1 cellular context compared by ENCODE assay signal in the genomic region with DNA sequence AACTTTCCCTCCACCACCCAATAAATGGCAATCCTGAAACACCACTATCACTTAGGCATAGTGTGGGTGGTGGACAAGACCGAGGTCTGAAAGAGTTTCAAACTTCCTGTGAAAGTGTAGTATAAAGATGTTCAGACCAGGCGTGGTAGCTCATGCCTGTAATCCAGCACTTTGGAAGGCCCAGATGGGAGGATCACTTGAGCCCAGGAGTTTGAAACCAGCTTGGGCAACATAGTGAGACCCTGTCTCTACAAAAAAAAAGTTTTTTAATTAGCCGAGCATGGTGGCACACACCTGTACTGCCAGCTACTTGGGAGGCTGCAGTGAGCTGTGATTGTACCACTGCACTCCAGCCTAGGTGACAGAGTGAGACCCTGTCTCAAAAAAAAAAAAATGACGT.
TF ChIP-seq lines count a peak whose summit lies in the region.

No MANE protein-coding gene starts in this region.

TF ChIP-seq in HEK293, 187 proteins besides CTCF, POLR2A, EP300 and RAD21 (continued from another document):
- TF ChIP-seq, protein P1, sequence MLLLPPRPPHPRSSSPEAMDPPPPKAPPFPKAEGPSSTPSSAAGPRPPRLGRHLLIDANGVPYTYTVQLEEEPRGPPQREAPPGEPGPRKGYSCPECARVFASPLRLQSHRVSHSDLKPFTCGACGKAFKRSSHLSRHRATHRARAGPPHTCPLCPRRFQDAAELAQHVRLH (tag by site-specific recombination; IDR thresholded peaks at IDR 0.05), result 0 out of 2 replicates have a peak, but pooled peaks have one; percentile 30
- TF ChIP-seq GLIS1 (tag by site-specific recombination; IDR thresholded peaks at IDR 0.05), result peak; percentile 16; the same call in 1 of the 2 replicates
TF ChIP-seq in HEK293: peak in this region for 8; not testable (repeated sequence) for 179.
